In the genomic region with DNA sequence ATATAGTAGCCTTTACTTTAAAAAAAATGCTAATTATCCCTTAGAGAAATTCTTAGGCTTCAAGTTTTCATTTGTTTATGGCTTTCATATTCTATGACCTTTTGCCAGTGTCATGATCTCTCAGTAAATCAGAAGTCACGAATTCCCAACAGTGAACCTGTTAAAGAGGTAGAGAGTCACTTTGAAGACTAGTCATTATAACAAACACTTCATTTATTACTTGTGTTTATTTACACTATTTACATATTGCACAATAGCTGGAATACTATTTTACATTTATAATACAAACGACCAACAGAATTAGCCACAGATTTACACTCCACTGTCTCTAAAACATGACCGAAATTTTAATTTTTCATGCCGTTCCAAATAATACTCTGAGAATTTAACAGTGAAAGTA, we compare ENCODE assay signal across 30 cellular contexts. TPM values are rescaled to one million over a fixed set of nuclear protein-coding genes. Genes with fewer than 3 reads are reported as not detected.
"Had no signal": no experiment of that assay in that cellular context is flagged by ENCODE, and none has a peak within 500 bp of the region (broad histone marks: within the 10 kb centered on the region; RNA-seq: fewer than 3 reads in every experiment).

No MANE protein-coding gene starts in this region.

- H3K9me3 Mint-ChIP-seq: naive thymus-derived CD8-positive, alpha-beta T cell; nephron; neural crest cell; stimulated activated effector memory CD8-positive, alpha-beta T cell treated with anti-CD3 and anti-CD28 coated beads, Interleukin-12 subunit alpha, Interleukin-12 subunit beta, amount 100 ng/mL, for 72 hours; stimulated activated naive CD8-positive, alpha-beta T cell treated with anti-CD3 and anti-CD28 coated beads, Interleukin-15, Interleukin-2, amounts not matched to agents 100 ng/mL and 50 ng/mL, for 24 hours had no signal

- H3K27ac Mint-ChIP-seq: naive thymus-derived CD8-positive, alpha-beta T cell; stimulated activated effector memory CD8-positive, alpha-beta T cell treated with anti-CD3 and anti-CD28 coated beads, Interleukin-12 subunit alpha, Interleukin-12 subunit beta, amount 100 ng/mL, for 72 hours; stimulated activated naive CD8-positive, alpha-beta T cell treated with anti-CD3 and anti-CD28 coated beads, Interleukin-15, Interleukin-2, amounts not matched to agents 100 ng/mL and 50 ng/mL, for 24 hours had no signal

- DNase-seq: hippocampal formation; kidney glomerular epithelial cell; left cardiac atrium; lower lobe of right lung; mammary epithelial cell; mesenchymal stem cell; naive thymus-derived CD8-positive, alpha-beta T cell; nucleus accumbens; pancreas; posterior cingulate gyrus; retina; right cardiac atrium; sigmoid colon; small intestine; spleen; stimulated activated CD4-positive, alpha-beta T cell treated with anti-CD3 and anti-CD28 coated beads, Interleukin-4, amount 100 ng/mL, for 24 hours; stimulated activated naive CD4-positive, alpha-beta T cell; tibial artery; trophoblast cell; upper lobe of right lung had no signal

- H3K27me3 ChIP-seq: pancreas, sigmoid colon, spleen, suprapubic skin, tibial artery, upper lobe of right lung had no signal

- ATAC-seq: left cardiac atrium; naive thymus-derived CD8-positive, alpha-beta T cell; right cardiac atrium; stimulated activated effector memory CD8-positive, alpha-beta T cell treated with anti-CD3 and anti-CD28 coated beads, Interleukin-12 subunit alpha, Interleukin-12 subunit beta, amount 100 ng/mL, for 72 hours; upper lobe of right lung had no signal

- FAIRE-seq: keratinocyte, pancreas, small intestine, urothelium cell line had no signal

- H3K4me3 Mint-ChIP-seq: naive thymus-derived CD8-positive, alpha-beta T cell; nephron; neural crest cell; stimulated activated effector memory CD8-positive, alpha-beta T cell treated with anti-CD3 and anti-CD28 coated beads, Interleukin-12 subunit alpha, Interleukin-12 subunit beta, amount 100 ng/mL, for 72 hours; stimulated activated naive CD8-positive, alpha-beta T cell treated with anti-CD3 and anti-CD28 coated beads, Interleukin-15, Interleukin-2, amounts not matched to agents 100 ng/mL and 50 ng/mL, for 24 hours had no signal

- H3K9me3 ChIP-seq: lower lobe of right lung, pancreas, prostate gland, sigmoid colon, spleen, suprapubic skin, thoracic aorta, tibial artery, upper lobe of right lung had no signal

- H3K27ac ChIP-seq: lower lobe of right lung, prostate gland, sigmoid colon, spleen, suprapubic skin, tibial artery had no signal

- H3K4me3 ChIP-seq: lower lobe of right lung, pancreas, prostate gland, sigmoid colon, spleen, suprapubic skin, thoracic aorta, tibial artery, upper lobe of right lung had no signal

- H3K4me1 Mint-ChIP-seq: nephron had no signal

- H3K27me3 Mint-ChIP-seq: naive thymus-derived CD8-positive, alpha-beta T cell; stimulated activated naive CD8-positive, alpha-beta T cell treated with anti-CD3 and anti-CD28 coated beads, Interleukin-15, Interleukin-2, amounts not matched to agents 100 ng/mL and 50 ng/mL, for 24 hours had no signal

- H3K4me1 ChIP-seq: lower lobe of right lung, prostate gland, sigmoid colon, suprapubic skin, tibial artery, upper lobe of right lung had no signal

RNA-seq across cellular contexts. Expression of a gene that starts 8.5 kb away (rescaled TPM):
- total RNA-seq: mammary epithelial cell; naive thymus-derived CD8-positive, alpha-beta T cell; osteoblast had no signal
- polyA plus RNA-seq: keratinocyte, mammary epithelial cell had no signal
